In the genomic region with DNA sequence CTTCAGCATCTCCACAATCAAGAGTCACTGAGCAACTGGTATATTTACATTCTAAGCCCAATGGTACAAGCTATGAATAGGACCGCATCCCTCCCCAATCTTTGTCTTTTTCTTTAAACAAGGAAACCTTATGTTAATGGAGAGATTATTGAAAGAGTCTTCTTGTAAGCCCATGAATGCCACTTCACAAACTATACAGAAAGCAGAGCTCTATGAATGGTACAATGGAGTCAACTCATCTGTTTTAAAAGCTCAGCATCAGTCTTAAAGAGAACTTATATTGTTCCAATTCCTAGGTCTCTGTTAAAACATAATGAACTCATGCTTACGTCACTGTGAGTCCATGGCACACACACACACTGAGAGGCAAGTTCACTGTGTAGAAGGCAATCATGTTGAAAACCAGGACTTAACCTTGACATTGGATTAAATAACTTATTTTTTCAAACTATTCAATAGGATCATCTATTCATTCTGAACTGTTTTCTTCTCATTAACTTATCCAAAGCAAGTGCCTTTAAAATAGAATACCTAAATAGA, we compare ENCODE assay signal across 2 cellular contexts.
TF ChIP-seq lines count a peak whose summit lies in the region.

No MANE protein-coding gene starts in this region.

TF ChIP-seq in SK-N-SH, 30 proteins besides CTCF, POLR2A, EP300 and RAD21 (continued from another document):
- no peak for TF ChIP-seq IRF3 (IDR thresholded peaks at IDR 0.05; ENCODE audit: low read depth, low read length)
- TF ChIP-seq NFIC (IDR thresholded peaks at IDR 0.05; ENCODE audit: borderline replicate concordance): no peak
- TF ChIP-seq, protein P1, sequence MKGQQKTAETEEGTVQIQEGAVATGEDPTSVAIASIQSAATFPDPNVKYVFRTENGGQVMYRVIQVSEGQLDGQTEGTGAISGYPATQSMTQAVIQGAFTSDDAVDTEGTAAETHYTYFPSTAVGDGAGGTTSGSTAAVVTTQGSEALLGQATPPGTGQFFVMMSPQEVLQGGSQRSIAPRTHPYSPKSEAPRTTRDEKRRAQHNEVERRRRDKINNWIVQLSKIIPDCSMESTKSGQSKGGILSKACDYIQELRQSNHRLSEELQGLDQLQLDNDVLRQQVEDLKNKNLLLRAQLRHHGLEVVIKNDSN (IDR thresholded peaks at IDR 0.05; ENCODE audit: borderline replicate concordance, low read depth): no peak

TF ChIP-seq in SK-N-SH treated with all-trans-retinoic acid at 6 μM for 48 hours, 23 proteins besides CTCF, POLR2A, EP300 and RAD21 (continued from another document):
- TF ChIP-seq PATZ1 (CRISPR knock-in tag; IDR thresholded peaks at IDR 0.05; ENCODE audit: borderline replicate concordance) (no peak), ZFP3 (CRISPR knock-in tag; IDR thresholded peaks at IDR 0.05) (no peak), SNAI2 (CRISPR knock-in tag; IDR thresholded peaks at IDR 0.05) (no peak), RARB (CRISPR knock-in tag; IDR thresholded peaks at IDR 0.05) (no peak)
- TF ChIP-seq, protein P2, sequence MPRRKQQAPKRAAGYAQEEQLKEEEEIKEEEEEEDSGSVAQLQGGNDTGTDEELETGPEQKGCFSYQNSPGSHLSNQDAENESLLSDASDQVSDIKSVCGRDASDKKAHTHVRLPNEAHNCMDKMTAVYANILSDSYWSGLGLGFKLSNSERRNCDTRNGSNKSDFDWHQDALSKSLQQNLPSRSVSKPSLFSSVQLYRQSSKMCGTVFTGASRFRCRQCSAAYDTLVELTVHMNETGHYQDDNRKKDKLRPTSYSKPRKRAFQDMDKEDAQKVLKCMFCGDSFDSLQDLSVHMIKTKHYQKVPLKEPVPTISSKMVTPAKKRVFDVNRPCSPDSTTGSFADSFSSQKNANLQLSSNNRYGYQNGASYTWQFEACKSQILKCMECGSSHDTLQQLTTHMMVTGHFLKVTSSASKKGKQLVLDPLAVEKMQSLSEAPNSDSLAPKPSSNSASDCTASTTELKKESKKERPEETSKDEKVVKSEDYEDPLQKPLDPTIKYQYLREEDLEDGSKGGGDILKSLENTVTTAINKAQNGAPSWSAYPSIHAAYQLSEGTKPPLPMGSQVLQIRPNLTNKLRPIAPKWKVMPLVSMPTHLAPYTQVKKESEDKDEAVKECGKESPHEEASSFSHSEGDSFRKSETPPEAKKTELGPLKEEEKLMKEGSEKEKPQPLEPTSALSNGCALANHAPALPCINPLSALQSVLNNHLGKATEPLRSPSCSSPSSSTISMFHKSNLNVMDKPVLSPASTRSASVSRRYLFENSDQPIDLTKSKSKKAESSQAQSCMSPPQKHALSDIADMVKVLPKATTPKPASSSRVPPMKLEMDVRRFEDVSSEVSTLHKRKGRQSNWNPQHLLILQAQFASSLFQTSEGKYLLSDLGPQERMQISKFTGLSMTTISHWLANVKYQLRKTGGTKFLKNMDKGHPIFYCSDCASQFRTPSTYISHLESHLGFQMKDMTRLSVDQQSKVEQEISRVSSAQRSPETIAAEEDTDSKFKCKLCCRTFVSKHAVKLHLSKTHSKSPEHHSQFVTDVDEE (CRISPR knock-in tag; IDR thresholded peaks at IDR 0.05): no peak
